ENCODE assay signal across 14 cellular contexts in genomic region chr9:88441301-88442007, GRCh38. TPM values are rescaled to one million over a fixed set of nuclear protein-coding genes. Genes with fewer than 3 reads are reported as not detected.
DNase-seq lines count a peak whose midpoint lies in the region; ATAC-seq and TF ChIP-seq lines count a peak whose summit lies in the region.
"Had no signal": no experiment of that assay in that cellular context is flagged by ENCODE, and none has a peak within 500 bp of the region (broad histone marks: within the 10 kb centered on the region; RNA-seq: fewer than 3 reads in every experiment).

No MANE protein-coding gene starts in this region.

- no peaks in the 10 kb centered on the region for H3K9me3 ChIP-seq in HEK293 (ENCODE audit: control insufficient read depth, insufficient read depth, low read depth, low read length)
- H3K9me3 ChIP-seq in trophoblast cell (ENCODE audit: insufficient read depth, low read depth, low read length) = no peaks in the 10 kb centered on the region

- no peak overlapping the region for H2BK5ac ChIP-seq in trophoblast cell (ENCODE audit: low read depth, low read length, poor library complexity)

- peaks cover 16% of the 10 kb centered on the region for H3K79me2 ChIP-seq in trophoblast cell (ENCODE audit: control insufficient read depth, insufficient read depth, low read length, poor library complexity)

- H3K36me3 ChIP-seq in HEK293 (ENCODE audit: control insufficient read depth in 2 of 2, insufficient read depth in 1 of 2, low read length in 2 of 2) (peaks cover 8 to 15% of the 10 kb centered on the region in 2 experiments; a peak in 2 of 3 replicates), trophoblast cell (ENCODE audit: control insufficient read depth in 1 of 2, insufficient read depth in 2 of 2, low read length in 2 of 2) (peaks cover 4 to 7% of the 10 kb centered on the region in 2 experiments)

- H3K27ac Mint-ChIP-seq in WTC11 (no peak overlapping the region), progenitor cell of endocrine pancreas (no peak overlapping the region)
- H3K27ac Mint-ChIP-seq in T-helper 2 cell treated with Interferon-gamma antibody and Interleukin-4, amounts not matched to agents 5 μg/mL and 100 μg/mL, for 36 hours = no peak overlapping the region
- H3K27ac Mint-ChIP-seq: CD4-positive, CD25-positive, alpha-beta regulatory T cell had no signal

- H3K9me3 Mint-ChIP-seq in WTC11 (peaks cover 1% of the 10 kb centered on the region), progenitor cell of endocrine pancreas (ENCODE audit: low read depth) (peaks cover 8% of the 10 kb centered on the region)
- H3K9me3 Mint-ChIP-seq in T-helper 2 cell treated with Interferon-gamma antibody and Interleukin-4, amounts not matched to agents 5 μg/mL and 100 μg/mL, for 36 hours = peaks cover 8% of the 10 kb centered on the region

- ATAC-seq in WTC11 = no peak

- no peak overlapping the region for H3K9ac ChIP-seq in trophoblast cell (ENCODE audit: low read length)

- POLR2A ChIA-PET in HEK293 (lab: Yijun Ruan, JAX) (no interaction called here), WTC11 (lab: Charles Lee) (interaction anchor here (0.7 kb wide), 1 partner anchor 1921 kb away, joined by 3 read pairs; no protein-coding TSS in a partner anchor)

- no peak for TF ChIP-seq CTCF in HEK293 (tag by site-specific recombination; IDR thresholded peaks at IDR 0.05)
- TF ChIP-seq CTCF in WTC11 (IDR thresholded peaks at IDR 0.05) = no peak
- TF ChIP-seq CTCF in progenitor cell of endocrine pancreas (IDR thresholded peaks at IDR 0.05; ENCODE audit: unreplicated experiment) = no peak

- H4K91ac ChIP-seq in trophoblast cell (ENCODE audit: low read depth, low read length) = no peak overlapping the region

- H3K4me1 Mint-ChIP-seq in WTC11 = peaks cover 43% of the 10 kb centered on the region
- peaks cover 13% of the 10 kb centered on the region for H3K4me1 Mint-ChIP-seq in progenitor cell of endocrine pancreas (ENCODE audit: low read depth)
- H3K4me1 Mint-ChIP-seq in T-helper 2 cell treated with Interferon-gamma antibody and Interleukin-4, amounts not matched to agents 5 μg/mL and 100 μg/mL, for 36 hours (ENCODE audit: low read depth) = peaks cover 18% of the 10 kb centered on the region

- H3K4me3 ChIP-seq in HEK293 (ENCODE audit: low read depth, low read length) = no peak overlapping the region
- H3K4me3 ChIP-seq in trophoblast cell (ENCODE audit: low read depth, low read length) = no peak overlapping the region

- H2AFZ ChIP-seq in trophoblast cell (ENCODE audit: insufficient read depth, low read length, poor library complexity) = no peak overlapping the region

- peak overlapping the region; percentile 50 for H3K4ac ChIP-seq in trophoblast cell (ENCODE audit: low read depth, low read length)

- H3K4me2 ChIP-seq in trophoblast cell (ENCODE audit: low read length) = no peak overlapping the region

- no peaks in the 10 kb centered on the region for H3K79me1 ChIP-seq in trophoblast cell (ENCODE audit: low read length)

- H3K4me1 ChIP-seq in HEK293 (ENCODE audit: control insufficient read depth, insufficient read depth, low read length) (no peaks in the 10 kb centered on the region), trophoblast cell (ENCODE audit: control insufficient read depth in 1 of 2, insufficient read depth in 2 of 2, low read length in 2 of 2) (peaks cover 0 to 9% of the 10 kb centered on the region in 2 experiments)

- H2BK12ac ChIP-seq in trophoblast cell (ENCODE audit: low read length) = no peak overlapping the region

- no peak overlapping the region for H3K18ac ChIP-seq in trophoblast cell (ENCODE audit: low read length)

- H3K27me3 Mint-ChIP-seq in WTC11 (ENCODE audit: low read depth) (no peaks in the 10 kb centered on the region), progenitor cell of endocrine pancreas (no peaks in the 10 kb centered on the region)
- H3K27me3 Mint-ChIP-seq in T-helper 2 cell treated with Interferon-gamma antibody and Interleukin-4, amounts not matched to agents 5 μg/mL and 100 μg/mL, for 36 hours (ENCODE audit: low read depth) = no peaks in the 10 kb centered on the region
- H3K27me3 Mint-ChIP-seq: CD4-positive, CD25-positive, alpha-beta regulatory T cell had no signal

- H4K8ac ChIP-seq in trophoblast cell (ENCODE audit: low read depth, low read length) = no peak overlapping the region

- H3K36me3 Mint-ChIP-seq in WTC11 (peaks cover 30% of the 10 kb centered on the region), progenitor cell of endocrine pancreas (ENCODE audit: insufficient read depth) (peaks cover 37% of the 10 kb centered on the region)
- H3K36me3 Mint-ChIP-seq in T-helper 2 cell treated with Interferon-gamma antibody and Interleukin-4, amounts not matched to agents 5 μg/mL and 100 μg/mL, for 36 hours (ENCODE audit: low read depth) = peaks cover 42% of the 10 kb centered on the region

- H2AK5ac ChIP-seq in trophoblast cell (ENCODE audit: low read length) = no peak overlapping the region

- H3K23ac ChIP-seq in trophoblast cell (ENCODE audit: low read length) = no peak overlapping the region

- no peak overlapping the region for H2BK120ac ChIP-seq in trophoblast cell (ENCODE audit: insufficient read depth, low read length, poor library complexity)

- H3K27me3 ChIP-seq in trophoblast cell (ENCODE audit: insufficient read depth, low read length) = no peaks in the 10 kb centered on the region

- H3K27ac ChIP-seq in HEK293 (ENCODE audit: extremely low read depth, low read depth, low read length) (no peak overlapping the region), epithelial cell of prostate (peak overlapping the region; percentile 33), trophoblast cell (ENCODE audit: low read depth, low read length) (no peak overlapping the region)

- H3K14ac ChIP-seq in trophoblast cell (ENCODE audit: low read length) = no peak overlapping the region

- DNase-seq in WTC11 (ENCODE audit: low spot score) (no peak), epithelial cell of prostate (ENCODE audit: low read depth, low spot score) (no peak), trophoblast cell (no peak), progenitor cell of endocrine pancreas (ENCODE audit: low spot score, unreplicated experiment) (no peak), 8988T (no peak)
- DNase-seq in T-helper 2 cell treated with Interferon-gamma antibody and Interleukin-4, amounts not matched to agents 5 μg/mL and 100 μg/mL, for 36 hours (ENCODE audit: low spot score) = no peak
- DNase-seq: CD4-positive, CD25-positive, alpha-beta regulatory T cell; NCI-H1694; NCI-H2081 treated with DMSO at 0.1 percent for 48 hours; NCI-H446; NCI-H526; OCI-M1; Right ventricle myocardium superior had no signal

- peak overlapping the region; percentile 39 for H4K12ac ChIP-seq in trophoblast cell (ENCODE audit: low read depth, low read length)

- WGBS in trophoblast cell (ENCODE audit: extremely low coverage, insufficient coverage, insufficient read length) = no CpG with 5 or more reads among the region's 15 CpGs

- CTCF ChIA-PET in HEK293 (lab: Yijun Ruan, JAX) (interaction anchor here (1.0 kb wide), 1 partner anchor 18 kb away, joined by 3 read pairs; no protein-coding TSS in a partner anchor), WTC11 (lab: Charles Lee) (interaction anchor here (1.4 kb wide), 1 partner anchor 138 kb away, joined by 3 read pairs; no protein-coding TSS in a partner anchor)

- no peak overlapping the region for H3K4me3 Mint-ChIP-seq in WTC11
- H3K4me3 Mint-ChIP-seq in progenitor cell of endocrine pancreas (ENCODE audit: low read depth) = no peak overlapping the region
- no peak overlapping the region for H3K4me3 Mint-ChIP-seq in T-helper 2 cell treated with Interferon-gamma antibody and Interleukin-4, amounts not matched to agents 5 μg/mL and 100 μg/mL, for 36 hours
- H3K4me3 Mint-ChIP-seq: CD4-positive, CD25-positive, alpha-beta regulatory T cell had no signal

TF ChIP-seq in HEK293, 187 proteins besides CTCF, POLR2A, EP300 and RAD21:
- TF ChIP-seq ZNF121 (tag by site-specific recombination; IDR thresholded peaks at IDR 0.05) (peak; percentile 80), ZNF670 (tag by site-specific recombination; IDR thresholded peaks at IDR 0.05; ENCODE audit: low read depth) (no peak)
TF ChIP-seq in HEK293: peak in this region for 1.

TF ChIP-seq in WTC11, 78 proteins besides CTCF, POLR2A, EP300 and RAD21:
- TF ChIP-seq HMGA2 (CRISPR knock-in tag; IDR thresholded peaks at IDR 0.05) (peak; percentile 96; the same call in 1 of the 2 replicates), MXD4 (CRISPR knock-in tag; IDR thresholded peaks at IDR 0.05; ENCODE audit: borderline replicate concordance) (no peak), ZNF232 (CRISPR knock-in tag; IDR thresholded peaks at IDR 0.05) (no peak), ZNF121 (CRISPR knock-in tag; IDR thresholded peaks at IDR 0.05) (peak; percentile 98)

RNA-seq across cellular contexts. Expression of gene SPIN1, which starts 53.2 kb away (rescaled TPM):
- 122 to 124 TPM (median 123 TPM) in 3 replicates for total RNA-seq in WTC11 (2021)
- 65.0 and 67.0 TPM in 2 replicates for polyA plus RNA-seq in trophoblast cell (2013)
- 151 and 154 TPM in 2 replicates for total RNA-seq in progenitor cell of endocrine pancreas

Comparison
In these comparisons a context has a peak if more than half of its experiments do, and no peak if none do; other contexts are left out.
1. Of the 8 proteins assayed by ChIP-seq in both HEK293 and WTC11: peak only in HEK293: none; only in WTC11: none; in both: ZNF121; in neither: 7.